ENCODE assay signal across 10 cellular contexts in the genomic region with DNA sequence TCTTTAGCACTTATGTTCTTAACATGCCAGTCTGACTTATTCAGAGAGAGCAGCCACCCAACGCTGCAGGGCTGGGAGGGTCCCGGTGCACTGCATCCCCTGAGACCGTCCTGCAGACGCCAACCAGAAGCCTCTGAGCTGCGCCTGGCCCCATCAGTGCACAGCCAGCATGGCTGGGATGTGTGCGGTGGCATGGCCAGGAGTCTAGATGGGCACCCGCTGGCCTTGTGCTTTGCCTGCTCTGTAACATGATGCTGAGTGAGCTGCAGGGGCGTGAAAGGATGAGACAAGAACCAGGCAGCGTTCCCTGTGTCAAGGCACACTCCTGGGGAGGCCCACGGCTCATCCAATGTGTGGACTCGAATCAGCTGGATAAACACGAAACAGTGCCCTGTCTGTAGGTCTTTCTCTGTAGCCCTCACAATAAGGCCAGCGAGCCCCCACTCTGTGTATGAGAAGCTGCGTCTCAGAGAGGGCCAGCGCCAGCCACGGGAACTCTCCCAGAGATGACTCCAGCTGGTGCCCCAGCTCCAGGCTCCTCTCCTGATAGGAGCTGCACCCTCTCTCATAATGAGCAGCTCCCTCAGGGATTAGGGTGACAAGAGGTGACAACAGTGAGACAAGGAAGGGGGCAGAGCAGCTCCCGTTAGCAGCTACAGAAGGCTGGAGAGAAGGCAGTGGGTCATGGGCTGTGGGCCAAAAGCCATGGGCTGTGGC.
DNase-seq lines count a peak whose midpoint lies in the region; ATAC-seq and TF ChIP-seq lines count a peak whose summit lies in the region.
"Had no signal": no experiment of that assay in that cellular context is flagged by ENCODE, and none has a peak within 500 bp of the region (broad histone marks: within the 10 kb centered on the region; RNA-seq: fewer than 3 reads in every experiment).

No MANE protein-coding gene starts in this region.

- H3K4me1 ChIP-seq in BLaER1 treated with 17β-estradiol and CSF1 and Interleukin-3, amounts not matched to agents 10 nM and 100 nM: peaks cover 58 to 97% (median 77%) of the 10 kb centered on the region in 10 experiments
- peaks cover 98% of the 10 kb centered on the region for H3K4me1 ChIP-seq in Panc1 (ENCODE audit: control insufficient read depth, insufficient read depth, low read length)
- peaks cover 32% of the 10 kb centered on the region for H3K4me1 ChIP-seq in right cardiac atrium (ENCODE audit: control insufficient read depth, insufficient read depth, low read length)
- H3K4me1 ChIP-seq in psoas muscle: peaks cover 44% of the 10 kb centered on the region

- peak overlapping the region; percentile 82 to 99 (median 97); a peak in 18 of 22 replicates for H3K4me2 ChIP-seq in BLaER1 treated with 17β-estradiol and CSF1 and Interleukin-3, amounts not matched to agents 10 nM and 100 nM

- DNase-seq in Panc1 (ENCODE audit: low read depth, low spot score) (no peak), right cardiac atrium (no peak), psoas muscle (peak in 1 of 2 donors; percentile 78), T-helper 2 cell (no peak), NCI-H1048 (lab: John Stamatoyannopoulos, UW) (no peak)
- DNase-seq: activated naive CD4-positive, alpha-beta T cell treated with anti-CD3 and anti-CD28 coated beads, Interleukin-2, amount 50 U/mL, for 16 hours; naive B cell had no signal

- intact Hi-C loops in Panc1 (cut with micrococcal nuclease; ENCODE audit: unreplicated experiment) (no loop called here), right cardiac atrium (cut with DNase I) (no loop called here), psoas muscle (cut with DNase I) (loop anchor here (5.0 kb wide), 2 partner anchors 38 to 97 kb away; partner anchors contain the start of gene TNS3 (in 1 of the 2))

- in situ Hi-C loops in Panc1 (cut with HindIII; ENCODE audit: low pct_unique_long_range_greater_than_20kb, low sequenced_read_pairs): no loop called here

- CTCF ChIA-PET in Panc1 (lab: Charles Lee): interaction anchor here (1.2 kb wide), 1 partner anchor 15 kb away, joined by 3 read pairs; no protein-coding TSS in a partner anchor

- H3K9me3 ChIP-seq in BLaER1 treated with 17β-estradiol and CSF1 and Interleukin-3, amounts not matched to agents 10 nM and 100 nM (replicated peaks in 1 of 11): peaks cover 0 to 9% (median 0%) of the 10 kb centered on the region in 11 experiments; a peak in 1 of 22 replicates
- no peaks in the 10 kb centered on the region for H3K9me3 ChIP-seq in Panc1 (ENCODE audit: control insufficient read depth, insufficient read depth, low read depth, low read length)
- no peaks in the 10 kb centered on the region for H3K9me3 ChIP-seq in right cardiac atrium (ENCODE audit: control insufficient read depth, low read length)
- H3K9me3 ChIP-seq in psoas muscle: no peaks in the 10 kb centered on the region

- ATAC-seq in Panc1: peak; percentile 2; the same call in 1 of the 2 replicates
- peak; percentile 51 to 58 for ATAC-seq in right cardiac atrium
- peak; percentile 57 to 83 (median 74) for ATAC-seq in psoas muscle
- ATAC-seq in GM21723 (IDR thresholded peaks at IDR 0.05; ENCODE audit: unreplicated experiment): no peak
- no peak for ATAC-seq in HG03432 (IDR thresholded peaks at IDR 0.05; ENCODE audit: unreplicated experiment)

- peak overlapping the region in 10 of 11 experiments; percentile 9 to 97 (median 90); a peak in 19 of 22 replicates for H3K27ac ChIP-seq in BLaER1 treated with 17β-estradiol and CSF1 and Interleukin-3, amounts not matched to agents 10 nM and 100 nM
- H3K27ac ChIP-seq in Panc1 (ENCODE audit: low read length) (peak overlapping the region; percentile 80), right cardiac atrium (ENCODE audit: low read length) (peak overlapping the region; percentile 82), psoas muscle (peak overlapping the region; percentile 72)

- peak overlapping the region in 4 of 11 experiments; percentile 4 to 38 (median 31); a peak in 7 of 22 replicates for H3K9ac ChIP-seq in BLaER1 treated with 17β-estradiol and CSF1 and Interleukin-3, amounts not matched to agents 10 nM and 100 nM

- H3K36me3 ChIP-seq in BLaER1 treated with 17β-estradiol and CSF1 and Interleukin-3, amounts not matched to agents 10 nM and 100 nM: peaks cover 0 to 26% (median 0%) of the 10 kb centered on the region in 11 experiments; a peak in 6 of 22 replicates
- H3K36me3 ChIP-seq in Panc1 (ENCODE audit: control insufficient read depth, insufficient read depth, low read length) (peaks cover 7% of the 10 kb centered on the region), psoas muscle (ENCODE audit: insufficient read depth in 1 of 2, low read depth in 1 of 2) (no peaks in the 10 kb centered on the region)

- no peak overlapping the region for H3K4me3 ChIP-seq in BLaER1 treated with 17β-estradiol and CSF1 and Interleukin-3, amounts not matched to agents 10 nM and 100 nM
- H3K4me3 ChIP-seq in Panc1 (ENCODE audit: low read depth in 2 of 2, low read length in 2 of 2): no peak overlapping the region
- H3K4me3 ChIP-seq in right cardiac atrium (ENCODE audit: low read length): no peak overlapping the region
- H3K4me3 ChIP-seq in psoas muscle: no peak overlapping the region

- BruUV-seq in Panc1 (replicated peaks; lab: Mats Ljungman, UMichigan): no TSS peak

- peaks cover 0 to 19% (median 0%) of the 10 kb centered on the region in 11 experiments; a peak in 4 of 22 replicates for H4K20me1 ChIP-seq in BLaER1 treated with 17β-estradiol and CSF1 and Interleukin-3, amounts not matched to agents 10 nM and 100 nM

- TF ChIP-seq CTCF in Panc1 (IDR thresholded peaks at IDR 0.05) (no peak), psoas muscle (IDR thresholded peaks at IDR 0.05) (no peak)

- WGBS in right cardiac atrium: 68% methylated on average over 17 of the region's 17 CpGs
- 29 to 40% (median 33%) methylated on average over 17 of the region's 17 CpGs for WGBS in psoas muscle, 3 donors

- H3K27me3 ChIP-seq in BLaER1 treated with 17β-estradiol and CSF1 and Interleukin-3, amounts not matched to agents 10 nM and 100 nM: no peaks in the 10 kb centered on the region
- no peaks in the 10 kb centered on the region for H3K27me3 ChIP-seq in Panc1 (ENCODE audit: control insufficient read depth, insufficient read depth, low read length)
- H3K27me3 ChIP-seq in right cardiac atrium (ENCODE audit: control insufficient read depth, insufficient read depth): no peaks in the 10 kb centered on the region
- no peaks in the 10 kb centered on the region for H3K27me3 ChIP-seq in psoas muscle (ENCODE audit: insufficient read depth in 3 of 3, low read length in 2 of 3)

- POLR2A ChIA-PET in Panc1 (lab: Charles Lee): interaction anchor here (0.6 kb wide), 1 partner anchor 9 kb away, joined by 3 read pairs; no protein-coding TSS in a partner anchor

Comparison
In these comparisons a context has a peak if more than half of its experiments do, and no peak if none do; other contexts are left out.
1. ATAC-seq: peak in Panc1 (single experiment), right cardiac atrium (2 of 2) and psoas muscle (4 of 4); none in GM21723 (single experiment) and HG03432 (single experiment).
2. intact Hi-C loops: an anchor here in psoas muscle (5.0 kb wide); none called in Panc1 and right cardiac atrium.
3. Peak in every context shown above with its lines, with median percentiles within 50 percentile points of each other: H3K27ac ChIP-seq.